Comparison of ENCODE assay signal across 1 cellular context in the genomic region with DNA sequence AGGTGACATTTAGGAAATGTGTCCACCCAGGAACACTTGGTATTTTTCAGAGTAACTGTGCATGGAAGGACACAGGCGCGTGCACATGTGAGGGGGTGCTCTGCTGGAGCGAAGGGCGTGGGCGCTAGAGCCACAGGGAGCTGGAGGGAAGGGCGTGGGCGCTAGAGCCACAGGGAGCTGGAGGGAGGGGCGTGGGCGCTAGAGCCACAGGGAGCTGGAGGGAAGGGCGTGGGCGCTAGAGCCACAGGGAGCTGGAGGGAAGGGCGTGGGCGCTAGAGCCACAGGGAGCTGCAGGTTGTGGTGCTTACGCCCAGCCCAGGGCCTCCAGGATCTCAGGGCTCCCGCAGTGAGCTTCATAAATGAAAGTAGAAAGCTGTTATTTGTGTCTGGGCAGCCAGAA.
A peak's percentile ranks its signal among the peaks of the same experiment; 100 is the strongest.
TF ChIP-seq lines count a peak whose summit lies in the region.

No MANE protein-coding gene starts in this region.

TF ChIP-seq in K562, 482 proteins besides CTCF, POLR2A, EP300 and RAD21:
- TF ChIP-seq, protein P1, sequence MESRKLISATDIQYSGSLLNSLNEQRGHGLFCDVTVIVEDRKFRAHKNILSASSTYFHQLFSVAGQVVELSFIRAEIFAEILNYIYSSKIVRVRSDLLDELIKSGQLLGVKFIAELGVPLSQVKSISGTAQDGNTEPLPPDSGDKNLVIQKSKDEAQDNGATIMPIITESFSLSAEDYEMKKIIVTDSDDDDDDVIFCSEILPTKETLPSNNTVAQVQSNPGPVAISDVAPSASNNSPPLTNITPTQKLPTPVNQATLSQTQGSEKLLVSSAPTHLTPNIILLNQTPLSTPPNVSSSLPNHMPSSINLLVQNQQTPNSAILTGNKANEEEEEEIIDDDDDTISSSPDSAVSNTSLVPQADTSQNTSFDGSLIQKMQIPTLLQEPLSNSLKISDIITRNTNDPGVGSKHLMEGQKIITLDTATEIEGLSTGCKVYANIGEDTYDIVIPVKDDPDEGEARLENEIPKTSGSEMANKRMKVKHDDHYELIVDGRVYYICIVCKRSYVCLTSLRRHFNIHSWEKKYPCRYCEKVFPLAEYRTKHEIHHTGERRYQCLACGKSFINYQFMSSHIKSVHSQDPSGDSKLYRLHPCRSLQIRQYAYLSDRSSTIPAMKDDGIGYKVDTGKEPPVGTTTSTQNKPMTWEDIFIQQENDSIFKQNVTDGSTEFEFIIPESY (CRISPR knock-in tag; IDR thresholded peaks at IDR 0.05): peak; percentile 94
- TF ChIP-seq, protein P2, sequence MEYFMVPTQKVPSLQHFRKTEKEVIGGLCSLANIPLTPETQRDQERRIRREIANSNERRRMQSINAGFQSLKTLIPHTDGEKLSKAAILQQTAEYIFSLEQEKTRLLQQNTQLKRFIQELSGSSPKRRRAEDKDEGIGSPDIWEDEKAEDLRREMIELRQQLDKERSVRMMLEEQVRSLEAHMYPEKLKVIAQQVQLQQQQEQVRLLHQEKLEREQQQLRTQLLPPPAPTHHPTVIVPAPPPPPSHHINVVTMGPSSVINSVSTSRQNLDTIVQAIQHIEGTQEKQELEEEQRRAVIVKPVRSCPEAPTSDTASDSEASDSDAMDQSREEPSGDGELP (CRISPR knock-in tag; IDR thresholded peaks at IDR 0.05; ENCODE audit: borderline replicate concordance): peak; percentile 19; the same call in 1 of the 2 replicates
TF ChIP-seq in K562: peak in this region for 2; not testable (repeated sequence) for 480.
